In the genomic region with DNA sequence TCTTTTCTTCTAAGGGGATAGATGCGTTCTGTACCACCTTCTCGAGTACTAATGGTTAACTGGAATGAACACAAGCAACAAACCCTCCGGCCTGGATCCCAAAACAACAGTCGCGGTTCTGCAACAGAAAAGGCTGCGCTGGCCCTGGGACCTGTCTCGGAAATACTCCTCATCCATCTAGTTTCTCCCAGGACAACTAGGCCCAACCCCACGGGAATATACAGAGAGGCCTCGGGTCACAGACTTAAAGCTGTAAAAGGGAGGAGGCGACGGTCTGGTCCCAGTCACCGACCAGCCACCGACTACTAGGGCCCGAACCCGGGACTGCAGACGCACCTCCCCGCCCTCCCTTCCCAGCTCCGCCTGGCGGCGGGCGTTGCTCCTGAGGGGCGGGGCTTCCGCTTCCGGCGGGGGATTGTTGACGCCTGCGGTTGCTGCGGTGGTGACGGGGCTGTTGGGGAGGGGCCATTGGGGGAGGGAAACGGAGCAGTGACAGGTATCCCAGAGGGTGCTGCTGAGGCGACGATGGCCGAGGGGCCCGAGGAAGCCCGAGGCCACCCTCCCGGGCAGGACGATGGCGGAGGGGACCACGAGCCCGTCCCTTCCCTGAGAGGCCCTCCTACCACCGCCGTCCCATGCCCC, we compare ENCODE assay signal across 8 cellular contexts. TPM values are rescaled to one million over a fixed set of nuclear protein-coding genes. Genes with fewer than 3 reads are reported as not detected.
A peak's percentile ranks its signal among the peaks of the same experiment; 100 is the strongest.
DNase-seq lines count a peak whose midpoint lies in the region; ATAC-seq and TF ChIP-seq lines count a peak whose summit lies in the region.

FAM8A1 (plus strand) TSS at position 418 of the 642 bp plus-strand sequence; CDS start at position 526, 108 bp downstream.

- peaks cover 22% of the 10 kb centered on the region for H4K20me1 ChIP-seq in Loucy (ENCODE audit: insufficient read depth, low read length, poor library complexity, severe bottlenecking)
- no peaks in the 10 kb centered on the region for H4K20me1 ChIP-seq in neural cell (ENCODE audit: insufficient read depth)

- H3K4me2 ChIP-seq in Loucy (ENCODE audit: low read depth, low read length, poor library complexity, severe bottlenecking): peak within 1 kb of the TSS; percentile 84
- H3K4me2 ChIP-seq in neural cell (ENCODE audit: low read length): peak within 1 kb of the TSS; percentile 97

- H3K27ac ChIP-seq in RWPE2 (ENCODE audit: poor library complexity, severe bottlenecking) (peak within 1 kb of the TSS; percentile 30), neural cell (ENCODE audit: low read length) (peak within 1 kb of the TSS; percentile 85), stomach (peak within 1 kb of the TSS; percentile 93 to 100 (median 97))

- H3K36me3 ChIP-seq in H7 (replicated peaks; ENCODE audit: control insufficient read depth, insufficient read depth, low read length): peaks cover 1% of the 10 kb centered on the region; the same call in 1 of the 2 replicates
- H3K36me3 ChIP-seq in Loucy (ENCODE audit: insufficient read depth, low read length): no peaks in the 10 kb centered on the region
- peaks cover 12% of the 10 kb centered on the region for H3K36me3 ChIP-seq in RWPE2 (ENCODE audit: low read depth)
- H3K36me3 ChIP-seq in neural cell (ENCODE audit: insufficient read depth, low read length): no peaks in the 10 kb centered on the region
- H3K36me3 ChIP-seq in stomach: peaks cover 0 to 26% (median 19%) of the 10 kb centered on the region in 4 donors

- TF ChIP-seq RAD21 in neural cell (conservative IDR thresholded peaks at IDR 0.05): peak; percentile 25

- H3K4me1 ChIP-seq in Loucy (ENCODE audit: insufficient read depth, low read length, poor library complexity, severe bottlenecking) (peaks cover 36% of the 10 kb centered on the region), RWPE2 (ENCODE audit: insufficient read depth, poor library complexity, severe bottlenecking) (peaks cover 7% of the 10 kb centered on the region), stomach (peaks cover 12 to 44% (median 33%) of the 10 kb centered on the region in 4 donors)

- 6 to 10% (median 7%) methylated on average over 16 to 42 of the region's 42 CpGs for WGBS in stomach, 5 donors

- intact Hi-C loops in stomach (cut with DNase I; ENCODE audit: low total_unique reads): no loop called here

- H3K9me2 ChIP-seq in Loucy (replicated peaks; ENCODE audit: low read depth, low read length) (no peaks in the 10 kb centered on the region), neural cell (ENCODE audit: insufficient read depth, low read length) (no peaks in the 10 kb centered on the region)

- H3K9me3 ChIP-seq in Loucy (ENCODE audit: insufficient read depth, low read depth, low read length) (no peaks in the 10 kb centered on the region), RWPE2 (ENCODE audit: severe bottlenecking) (no peaks in the 10 kb centered on the region), neural cell (ENCODE audit: low read length) (no peaks in the 10 kb centered on the region), stomach (no peaks in the 10 kb centered on the region)

- H3K9ac ChIP-seq in Loucy (ENCODE audit: low read depth, low read length, poor library complexity, severe bottlenecking) (peak within 1 kb of the TSS; percentile 75), neural cell (ENCODE audit: low read length) (peak within 1 kb of the TSS; percentile 95)

- no peaks in the 10 kb centered on the region for H3K27me3 ChIP-seq in H7 (ENCODE audit: control insufficient read depth, insufficient read depth, low read length)
- no peaks in the 10 kb centered on the region for H3K27me3 ChIP-seq in Loucy (ENCODE audit: insufficient read depth, low read length, poor library complexity, severe bottlenecking)
- no peaks in the 10 kb centered on the region for H3K27me3 ChIP-seq in RWPE2 (ENCODE audit: insufficient read depth, poor library complexity, severe bottlenecking)
- no peaks in the 10 kb centered on the region for H3K27me3 ChIP-seq in neural cell (ENCODE audit: insufficient read depth, low read depth, low read length)
- no peaks in the 10 kb centered on the region for H3K27me3 ChIP-seq in stomach

- ATAC-seq in RWPE2 (ENCODE audit: low read depth): peak; percentile 86

- DNase-seq in GDM1 (lab: John Stamatoyannopoulos, UW): peak; percentile 88
- peak; percentile 95 for DNase-seq in H7
- peak; percentile 93 for DNase-seq in RWPE2 (ENCODE audit: low spot score)
- peak; percentile 96 for DNase-seq in activated gamma-delta T cell treated with Interleukin-2 at 50 U/mL for 16 hours
- DNase-seq in fibroblast of villous mesenchyme (ENCODE audit: low read depth): peak; percentile 83
- DNase-seq in stomach: peak; percentile 96

- peak within 1 kb of the TSS; percentile 98 for H2AFZ ChIP-seq in Loucy (ENCODE audit: low read length)
- H2AFZ ChIP-seq in neural cell (ENCODE audit: low read depth, low read length): peak within 1 kb of the TSS; percentile 93

- peak in 1 of 4 donors; percentile 24 for TF ChIP-seq POLR2A in stomach (IDR thresholded peaks at IDR 0.05)

- peaks cover 22% of the 10 kb centered on the region for H3K79me2 ChIP-seq in Loucy (ENCODE audit: insufficient read depth, low read length)
- H3K79me2 ChIP-seq in neural cell (replicated peaks; ENCODE audit: insufficient read depth, low read length): peaks cover 26% of the 10 kb centered on the region

- TF ChIP-seq CTCF in Loucy (conservative IDR thresholded peaks at IDR 0.05; ENCODE audit: low read length) (peak; percentile 13), RWPE2 (IDR thresholded peaks at IDR 0.05; ENCODE audit: poor library complexity, severe bottlenecking) (peak; percentile 22), fibroblast of villous mesenchyme (IDR thresholded peaks at IDR 0.05; ENCODE audit: insufficient read depth, low read depth, low read length) (peak; percentile 57), neural cell (IDR thresholded peaks at IDR 0.05; ENCODE audit: poor library complexity, severe bottlenecking) (peak; percentile 69), stomach (IDR thresholded peaks at IDR 0.05) (peak in 5 of 7 experiments; percentile 41 to 65 (median 58))

- H3F3A ChIP-seq in Loucy (ENCODE audit: low read depth) (no peaks in the 10 kb centered on the region), neural cell (ENCODE audit: insufficient read depth, low read length, poor library complexity, severe bottlenecking) (no peaks in the 10 kb centered on the region)

- H3K4me3 ChIP-seq in H7 (ENCODE audit: insufficient read depth, low read depth, low read length) (peak within 1 kb of the TSS; percentile 97), Loucy (ENCODE audit: low read length, poor library complexity, severe bottlenecking) (peak within 1 kb of the TSS; percentile 80), RWPE2 (ENCODE audit: severe bottlenecking) (peak within 1 kb of the TSS; percentile 90), fibroblast of villous mesenchyme (ENCODE audit: low read depth, low read length) (peak within 1 kb of the TSS; percentile 83), neural cell (ENCODE audit: low read length) (peak within 1 kb of the TSS; percentile 95), stomach (peak within 1 kb of the TSS; percentile 79 to 97 (median 89))

- TF ChIP-seq EP300 in neural cell (conservative IDR thresholded peaks at IDR 0.05; ENCODE audit: poor library complexity, severe bottlenecking) (peak; percentile 73), stomach (IDR thresholded peaks at IDR 0.05) (no peak)

TF ChIP-seq in neural cell, 6 proteins besides CTCF, POLR2A, EP300 and RAD21:
- TF ChIP-seq POLR2AphosphoS5 (IDR thresholded peaks at IDR 0.05): peak; percentile 96
- no peak for TF ChIP-seq EZH2 (IDR thresholded peaks at IDR 0.05; ENCODE audit: borderline replicate concordance, insufficient read depth, low read length, poor library complexity, severe bottlenecking)
- TF ChIP-seq TAF1 (IDR thresholded peaks at IDR 0.05; ENCODE audit: low read depth): peak; percentile 68
- TF ChIP-seq, protein P1, sequence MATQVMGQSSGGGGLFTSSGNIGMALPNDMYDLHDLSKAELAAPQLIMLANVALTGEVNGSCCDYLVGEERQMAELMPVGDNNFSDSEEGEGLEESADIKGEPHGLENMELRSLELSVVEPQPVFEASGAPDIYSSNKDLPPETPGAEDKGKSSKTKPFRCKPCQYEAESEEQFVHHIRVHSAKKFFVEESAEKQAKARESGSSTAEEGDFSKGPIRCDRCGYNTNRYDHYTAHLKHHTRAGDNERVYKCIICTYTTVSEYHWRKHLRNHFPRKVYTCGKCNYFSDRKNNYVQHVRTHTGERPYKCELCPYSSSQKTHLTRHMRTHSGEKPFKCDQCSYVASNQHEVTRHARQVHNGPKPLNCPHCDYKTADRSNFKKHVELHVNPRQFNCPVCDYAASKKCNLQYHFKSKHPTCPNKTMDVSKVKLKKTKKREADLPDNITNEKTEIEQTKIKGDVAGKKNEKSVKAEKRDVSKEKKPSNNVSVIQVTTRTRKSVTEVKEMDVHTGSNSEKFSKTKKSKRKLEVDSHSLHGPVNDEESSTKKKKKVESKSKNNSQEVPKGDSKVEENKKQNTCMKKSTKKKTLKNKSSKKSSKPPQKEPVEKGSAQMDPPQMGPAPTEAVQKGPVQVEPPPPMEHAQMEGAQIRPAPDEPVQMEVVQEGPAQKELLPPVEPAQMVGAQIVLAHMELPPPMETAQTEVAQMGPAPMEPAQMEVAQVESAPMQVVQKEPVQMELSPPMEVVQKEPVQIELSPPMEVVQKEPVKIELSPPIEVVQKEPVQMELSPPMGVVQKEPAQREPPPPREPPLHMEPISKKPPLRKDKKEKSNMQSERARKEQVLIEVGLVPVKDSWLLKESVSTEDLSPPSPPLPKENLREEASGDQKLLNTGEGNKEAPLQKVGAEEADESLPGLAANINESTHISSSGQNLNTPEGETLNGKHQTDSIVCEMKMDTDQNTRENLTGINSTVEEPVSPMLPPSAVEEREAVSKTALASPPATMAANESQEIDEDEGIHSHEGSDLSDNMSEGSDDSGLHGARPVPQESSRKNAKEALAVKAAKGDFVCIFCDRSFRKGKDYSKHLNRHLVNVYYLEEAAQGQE (IDR thresholded peaks at IDR 0.05; ENCODE audit: borderline replicate concordance): peak; percentile 64
- no peak for TF ChIP-seq MXI1 (conservative IDR thresholded peaks at IDR 0.05; ENCODE audit: poor library complexity, severe bottlenecking)
- peak; percentile 50 for TF ChIP-seq SMC3 (conservative IDR thresholded peaks at IDR 0.05; ENCODE audit: poor library complexity)

RNA-seq across cellular contexts. Expression of gene FAM8A1, which starts in this region (rescaled TPM):
- total RNA-seq in H7 (2014; rRNA removed; shearing (Covaris generic)): 10.2 and 12.0 TPM in 2 replicates
- total RNA-seq in fibroblast of villous mesenchyme (16.8 and 22.0 TPM in 2 replicates), stomach (10 to 100 TPM; 17.0 to 42.4 (median 29.2) TPM)
- polyA plus RNA-seq in neural cell (48.0 and 50.4 TPM in 2 replicates), stomach (1 to 10 TPM; 5.2 to 7.4 (median 5.7) TPM)
- polyA minus RNA-seq in neural cell: 65.0 and 68.3 TPM in 2 replicates

Comparison
In these comparisons a context has a peak if more than half of its experiments do, and no peak if none do; other contexts are left out.
1. Peak in every context shown above with its lines: DNase-seq, ATAC-seq, H3K4me3 ChIP-seq and H3K27ac ChIP-seq.
2. CTCF ChIP-seq: peak in every context shown above with its lines; median percentile 69 in neural cell; 58 in stomach; 57 in fibroblast of villous mesenchyme; 22 in RWPE2; 13 in Loucy.
3. H3K27ac ChIP-seq: peak in every context shown above with its lines; median percentile 97 in stomach; 85 in neural cell; 30 in RWPE2.